ENCODE assay signal across 9 cellular contexts in the genomic region with DNA sequence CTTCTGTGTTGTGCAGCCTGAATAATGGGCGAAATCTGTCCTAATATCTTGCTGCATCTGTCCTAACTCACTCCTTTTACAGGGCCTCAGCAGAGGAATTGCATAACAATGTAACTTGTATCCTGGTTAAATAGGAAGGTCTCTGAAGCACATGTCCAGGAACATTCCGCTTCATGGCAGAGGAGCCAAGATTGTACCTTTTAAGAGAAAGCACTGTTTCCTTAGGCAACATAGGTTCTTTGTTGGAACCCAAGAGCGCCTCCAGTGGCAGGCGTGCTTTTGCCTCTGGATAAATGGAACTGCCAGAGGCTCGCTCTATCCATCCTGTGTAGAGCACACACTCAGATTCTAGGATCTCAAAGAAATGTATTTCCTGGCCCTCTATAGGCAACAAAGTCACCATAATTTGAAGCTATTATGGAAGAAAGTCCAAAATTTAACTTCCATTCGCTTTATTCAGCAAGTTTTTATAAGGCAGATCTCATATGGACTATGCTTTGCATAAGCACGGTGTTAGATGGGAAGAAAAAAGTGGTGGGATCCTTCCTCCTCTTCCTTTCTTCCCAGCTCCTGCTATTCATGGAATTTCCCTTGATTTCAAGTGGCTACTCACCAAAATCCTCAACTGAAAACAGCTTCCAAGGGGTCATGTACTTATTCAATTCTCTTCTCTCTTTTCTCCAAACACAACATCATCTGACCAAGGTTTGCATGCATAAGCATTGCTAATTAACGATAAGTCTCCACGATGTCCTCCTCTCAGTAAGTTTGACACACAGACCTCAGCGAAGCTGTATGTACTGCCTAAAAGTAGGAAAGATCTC.
DNase-seq lines count a peak whose midpoint lies in the region; ATAC-seq, FAIRE-seq and TF ChIP-seq lines count a peak whose summit lies in the region.
"Had no signal": no experiment of that assay in that cellular context is flagged by ENCODE, and none has a peak within 500 bp of the region (broad histone marks: within the 10 kb centered on the region; RNA-seq: fewer than 3 reads in every experiment).

TSS of gene BLID (minus strand) at position 696 of the 824 bp plus-strand sequence. CDS start at position 403, 293 bp downstream.

- H3K27ac ChIP-seq in RWPE1 = no peak within 1 kb of the TSS
- H3K27ac ChIP-seq: ovary had no signal

- H3K4me3 ChIP-seq in AG10803 (ENCODE audit: low read length) (no peak within 1 kb of the TSS), choroid plexus epithelial cell (ENCODE audit: low read depth, low read length) (no peak within 1 kb of the TSS)
- H3K4me3 ChIP-seq: ovary had no signal

- DNase-seq in AG10803 (ENCODE audit: low read depth) = peak; percentile 57
- DNase-seq in HTR-8/SVneo (ENCODE audit: insufficient read length, low spot score) = no peak
- peak; percentile 77 for DNase-seq in choroid plexus epithelial cell (ENCODE audit: low read depth)
- peak; percentile 75 for DNase-seq in midbrain (lab: John Stamatoyannopoulos, UW)
- no peak for DNase-seq in RWPE1 (ENCODE audit: low spot score)
- no peak for DNase-seq in NCI-H1417 treated with DMSO at 0.1 percent for 48 hours (lab: John Stamatoyannopoulos, UW)

- CTCF ChIA-PET in RWPE1 (lab: Yijun Ruan, JAX) = interaction anchor here (0.6 kb wide), 1 partner anchor 99 kb away, joined by 3 read pairs; no protein-coding TSS in a partner anchor

- POLR2A ChIA-PET in RWPE1 (lab: Yijun Ruan, JAX; ENCODE audit: low non-redundant PET) = no interaction called here

- no peak for ATAC-seq in GM19328 (IDR thresholded peaks at IDR 0.05; ENCODE audit: unreplicated experiment)
- no peak for ATAC-seq in HG03520 (IDR thresholded peaks at IDR 0.05; ENCODE audit: unreplicated experiment)

- peak; percentile 28 for FAIRE-seq in HTR-8/SVneo (lab: Jason Lieb, UNC)

- peak; percentile 57 for TF ChIP-seq CTCF in AG10803 (conservative IDR thresholded peaks at IDR 0.05; ENCODE audit: low read length)
- TF ChIP-seq CTCF in choroid plexus epithelial cell (conservative IDR thresholded peaks at IDR 0.05; ENCODE audit: low read depth, low read length) = peak; percentile 81
- no peak for TF ChIP-seq CTCF in RWPE1 (conservative IDR thresholded peaks at IDR 0.05; ENCODE audit: low read depth)

Comparison
In these comparisons a context has a peak if more than half of its experiments do, and no peak if none do; other contexts are left out.
1. DNase-seq: peak in AG10803 (single experiment), choroid plexus epithelial cell (single experiment) and midbrain (single experiment); none in HTR-8/SVneo (single experiment), RWPE1 (single experiment) and NCI-H1417 treated with DMSO at 0.1 percent for 48 hours (single experiment).